ENCODE assay signal across 29 cellular contexts in the genomic region with DNA sequence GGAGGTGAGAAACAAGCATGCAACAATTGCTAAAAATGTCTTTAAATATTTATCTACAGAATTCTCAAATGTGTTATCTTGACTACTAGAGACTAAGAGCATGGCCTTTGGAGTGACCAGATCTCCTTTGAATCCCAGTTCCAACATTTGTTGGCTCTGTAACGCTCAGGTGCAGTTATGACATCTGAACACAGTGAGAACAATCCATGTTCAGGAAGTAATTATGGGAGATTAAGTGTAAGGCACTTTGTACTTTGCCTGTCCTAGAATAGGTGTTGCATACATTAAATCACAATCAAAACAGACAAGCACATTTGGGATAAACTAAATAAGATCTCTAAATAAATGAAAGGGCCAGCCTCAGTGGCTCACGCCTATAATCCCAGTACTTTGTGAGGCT.
"Had no signal": no experiment of that assay in that cellular context is flagged by ENCODE, and none has a peak within 500 bp of the region (broad histone marks: within the 10 kb centered on the region; RNA-seq: fewer than 3 reads in every experiment).

No MANE protein-coding gene starts in this region.

- H3K4me3 ChIP-seq: body of pancreas, breast epithelium, K562, PC-9 had no signal

- FAIRE-seq: astrocyte, K562, RCC 7860 had no signal

- H3K9me3 ChIP-seq: body of pancreas, breast epithelium had no signal

- H3K36me3 ChIP-seq: breast epithelium had no signal

- H3K27ac ChIP-seq: body of pancreas, breast epithelium, PC-9, RWPE1 had no signal

- H3K27me3 ChIP-seq: body of pancreas, breast epithelium had no signal

- ATAC-seq: activated CD8-positive, alpha-beta T cell treated with anti-CD3 and anti-CD28 coated beads for 36 hours; activated T-cell treated with anti-CD3 and anti-CD28 coated beads, Interleukin-2, amount 50 U/mL, for 72 hours; activated T-helper 17 cell treated with anti-CD3 and anti-CD28 coated beads, Interleukin-2, amount 50 U/mL, for 72 hours; body of pancreas; K562; Right ventricle myocardium inferior; T-cell had no signal

- H3K4me1 ChIP-seq: body of pancreas, breast epithelium had no signal

- DNase-seq: activated CD4-positive, alpha-beta T cell treated with anti-CD3 and anti-CD28 coated beads, Interleukin-2, amount 10 ng/mL, durations not matched to agents 24 days and 14 days; activated CD4-positive, alpha-beta T cell treated with anti-CD3 and anti-CD28 coated beads, Interleukin-2, amount 50 U/mL, for 4 hours; activated CD8-positive, alpha-beta T cell treated with anti-CD3 and anti-CD28 coated beads for 36 hours; activated effector memory CD4-positive, alpha-beta T cell treated with anti-CD3 and anti-CD28 coated beads, Interleukin-2, amount 50 U/mL, for 16 hours; activated naive CD4-positive, alpha-beta T cell; activated naive CD8-positive, alpha-beta T cell treated with anti-CD3 and anti-CD28 coated beads, Interleukin-2, amount 10 ng/mL, durations not matched to agents 7 days and 5 days; activated T-cell treated with anti-CD3 and anti-CD28 coated beads, Interleukin-2, amount 50 U/mL, for 1 hour; activated T-cell treated with anti-CD3 and anti-CD28 coated beads, Interleukin-2, amount 50 U/mL, for 72 hours; body of pancreas; NCI-H1092 treated with DMSO at 0.1 percent for 48 hours; NCI-H187; NCI-H2029 treated with DMSO at 0.1 percent for 48 hours; NCI-H2171 treated with DMSO at 0.1 percent for 48 hours; NCI-H2227 treated with DMSO at 0.1 percent for 48 hours; NCI-H446; NCI-H510A treated with DMSO at 0.1 percent for 48 hours; NCI-H526 treated with DMSO at 0.1 percent for 48 hours; PC-9; SIG-M5; T-cell; T-helper 2 cell; T-helper 9 cell had no signal
